31 cellular contexts compared by ENCODE assay signal in the genomic region with DNA sequence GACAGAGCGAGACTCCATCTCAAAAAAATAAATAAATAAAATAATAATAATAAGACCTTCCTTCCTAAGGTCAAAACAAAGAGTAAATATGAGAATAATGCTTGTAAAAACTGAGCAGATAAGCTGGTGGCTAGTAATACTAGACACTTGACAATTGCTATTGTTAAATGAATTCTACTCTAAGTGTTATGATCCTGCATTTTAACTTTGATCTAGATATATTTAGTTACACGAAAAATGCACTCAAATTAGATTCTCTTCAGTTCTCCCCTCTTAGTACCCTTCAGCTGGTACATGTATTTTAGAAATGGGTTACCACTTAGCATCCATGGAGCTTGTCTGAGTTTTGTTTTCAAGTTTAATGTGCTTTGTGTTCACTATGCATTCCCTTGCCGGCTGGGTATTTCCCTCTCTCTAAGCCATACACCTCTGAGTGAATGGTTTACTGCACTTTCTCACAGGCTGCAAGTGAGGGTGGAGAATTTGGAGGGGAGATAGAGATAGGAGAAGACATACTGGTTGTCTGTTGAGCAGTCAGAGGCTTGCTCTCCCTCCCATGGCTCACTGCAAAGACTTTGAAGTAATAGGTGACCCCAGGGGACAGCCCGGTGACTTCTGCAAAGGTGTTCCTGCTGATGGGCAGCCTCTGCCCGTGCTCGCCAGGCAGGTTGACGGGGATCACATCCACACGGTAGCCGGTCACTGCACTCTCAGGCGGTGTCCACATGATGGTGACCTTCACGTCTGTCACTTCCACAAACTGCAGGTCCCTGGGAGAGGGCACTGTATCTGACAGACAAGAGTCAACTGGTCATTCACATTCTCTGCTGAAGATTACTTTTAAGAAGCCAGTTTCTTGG. TPM values are rescaled to one million over a fixed set of nuclear protein-coding genes. Genes with fewer than 3 reads are reported as not detected.
DNase-seq lines count a peak whose midpoint lies in the region; ATAC-seq, FAIRE-seq and TF ChIP-seq lines count a peak whose summit lies in the region.
"Had no signal": no experiment of that assay in that cellular context is flagged by ENCODE, and none has a peak within 500 bp of the region (broad histone marks: within the 10 kb centered on the region; RNA-seq: fewer than 3 reads in every experiment).

No MANE protein-coding gene starts in this region.

- no peak overlapping the region for H2AK5ac ChIP-seq in mesendoderm (ENCODE audit: low read length)

- no peaks in the 10 kb centered on the region for H3K79me2 ChIP-seq in GM23338 (replicated peaks; ENCODE audit: insufficient read depth)
- H3K79me2 ChIP-seq in astrocyte (ENCODE audit: insufficient read depth, low read length) = peaks cover 36% of the 10 kb centered on the region
- no peaks in the 10 kb centered on the region for H3K79me2 ChIP-seq in smooth muscle cell (ENCODE audit: low read depth)
- H3K79me2 ChIP-seq in mesendoderm (ENCODE audit: control insufficient read depth, insufficient read depth, low read length) = no peaks in the 10 kb centered on the region

- no peak for TF ChIP-seq CTCF in GM23338 (conservative IDR thresholded peaks at IDR 0.05; ENCODE audit: low read depth in 2 of 2)
- TF ChIP-seq CTCF in astrocyte (IDR thresholded peaks at IDR 0.05; ENCODE audit: insufficient read depth, low read depth, low read length) = no peak
- TF ChIP-seq CTCF in fibroblast of mammary gland (conservative IDR thresholded peaks at IDR 0.05; ENCODE audit: control insufficient read depth, insufficient read depth, low read depth, low read length) = no peak
- no peak for TF ChIP-seq CTCF in smooth muscle cell (IDR thresholded peaks at IDR 0.05; ENCODE audit: borderline replicate concordance, insufficient read depth, poor library complexity, severe bottlenecking)

- no peak overlapping the region for H2AFZ ChIP-seq in GM23338
- no peak overlapping the region for H2AFZ ChIP-seq in astrocyte (ENCODE audit: low read depth, low read length)
- no peak overlapping the region for H2AFZ ChIP-seq in smooth muscle cell (ENCODE audit: low read depth)
- H2AFZ ChIP-seq: neural progenitor cell had no signal

- no peaks in the 10 kb centered on the region for H4K20me1 ChIP-seq in GM23338 (replicated peaks; ENCODE audit: insufficient read depth)
- peaks cover 96% of the 10 kb centered on the region for H4K20me1 ChIP-seq in astrocyte (ENCODE audit: insufficient read depth, low read length)
- peaks cover 100% of the 10 kb centered on the region for H4K20me1 ChIP-seq in smooth muscle cell (ENCODE audit: low read depth)

- no peaks in the 10 kb centered on the region for H3K9me3 Mint-ChIP-seq in GM23338
- H3K9me3 Mint-ChIP-seq in astrocyte (ENCODE audit: unreplicated experiment) = no peaks in the 10 kb centered on the region
- H3K9me3 Mint-ChIP-seq: activated naive CD4-positive, alpha-beta T cell treated with anti-CD3 and anti-CD28 coated beads for 36 hours; activated T-helper 1 cell treated with anti-CD3 and anti-CD28 coated beads, Interleukin-12 subunit alpha, Interleukin-12 subunit beta, Interleukin-2, Interleukin-4 antibody, amounts not matched to agents 30 ng/mL and 10 ng/mL and 1 ng/mL, durations not matched to agents 14 hours and 24 hours and 36 hours; neural progenitor cell had no signal

- no peaks in the 10 kb centered on the region for H3F3A ChIP-seq in GM23338 (replicated peaks; ENCODE audit: low read depth)
- peaks cover 94% of the 10 kb centered on the region for H3F3A ChIP-seq in smooth muscle cell (ENCODE audit: low read depth)

- H3K9me3 ChIP-seq in astrocyte (ENCODE audit: insufficient read depth, low read depth, low read length) (no peaks in the 10 kb centered on the region), smooth muscle cell (replicated peaks; ENCODE audit: low read depth) (no peaks in the 10 kb centered on the region)
- H3K9me3 ChIP-seq: adrenal gland, body of pancreas, left ventricle myocardium inferior, transverse colon had no signal

- peaks cover 6% of the 10 kb centered on the region; the same call in 2 of the 3 replicates for H3K4me1 Mint-ChIP-seq in GM23338
- H3K4me1 Mint-ChIP-seq in astrocyte (ENCODE audit: low read depth, unreplicated experiment) = peaks cover 51% of the 10 kb centered on the region
- H3K4me1 Mint-ChIP-seq: neural progenitor cell, T-helper 17 cell had no signal

- no peak overlapping the region for H2BK5ac ChIP-seq in mesendoderm (ENCODE audit: low read length)

- H3K27ac Mint-ChIP-seq in GM23338 (0 out of 2 replicates have a peak overlapping the region, but pooled peaks have one; percentile 43), astrocyte (ENCODE audit: unreplicated experiment) (peak overlapping the region; percentile 93)
- H3K27ac Mint-ChIP-seq: activated naive CD4-positive, alpha-beta T cell treated with anti-CD3 and anti-CD28 coated beads for 36 hours; activated T-helper 1 cell treated with anti-CD3 and anti-CD28 coated beads, Interleukin-12 subunit alpha, Interleukin-12 subunit beta, Interleukin-2, Interleukin-4 antibody, amounts not matched to agents 30 ng/mL and 10 ng/mL and 1 ng/mL, durations not matched to agents 14 hours and 24 hours and 36 hours; neural progenitor cell; T-helper 17 cell had no signal

- no peaks in the 10 kb centered on the region for H3K27me3 ChIP-seq in GM23338 (ENCODE audit: insufficient read depth)
- H3K27me3 ChIP-seq in astrocyte (ENCODE audit: insufficient read depth, low read length) = no peaks in the 10 kb centered on the region
- H3K27me3 ChIP-seq in smooth muscle cell (ENCODE audit: low read depth) = no peaks in the 10 kb centered on the region
- H3K27me3 ChIP-seq in mesendoderm (ENCODE audit: insufficient read depth, low read length, poor library complexity) = no peaks in the 10 kb centered on the region
- H3K27me3 ChIP-seq: adrenal gland, body of pancreas, neural progenitor cell, transverse colon had no signal

- no peak overlapping the region for H3K4me3 ChIP-seq in GM23338
- no peak overlapping the region for H3K4me3 ChIP-seq in astrocyte (ENCODE audit: insufficient read depth, low read depth, low read length)
- no peak overlapping the region for H3K4me3 ChIP-seq in fibroblast of mammary gland (ENCODE audit: control insufficient read depth, low read depth, low read length)
- H3K4me3 ChIP-seq in smooth muscle cell = no peak overlapping the region
- H3K4me3 ChIP-seq in mesendoderm (ENCODE audit: low read length) = no peak overlapping the region
- H3K4me3 ChIP-seq: adrenal gland, body of pancreas, left ventricle myocardium inferior, neural progenitor cell, transverse colon had no signal

- no peak overlapping the region for H2BK15ac ChIP-seq in mesendoderm (replicated peaks; ENCODE audit: low read depth)

- H4K8ac ChIP-seq in mesendoderm (ENCODE audit: low read depth, low read length) = no peak overlapping the region

- no peaks in the 10 kb centered on the region for H3K9me2 ChIP-seq in GM23338 (ENCODE audit: insufficient read depth)

- H4K5ac ChIP-seq in mesendoderm (ENCODE audit: low read length) = no peak overlapping the region

- H3K4me1 ChIP-seq in GM23338 (ENCODE audit: insufficient read depth) (no peaks in the 10 kb centered on the region), astrocyte (ENCODE audit: insufficient read depth, low read length) (peaks cover 50% of the 10 kb centered on the region), smooth muscle cell (ENCODE audit: low read depth) (no peaks in the 10 kb centered on the region), mesendoderm (ENCODE audit: control insufficient read depth, low read depth, low read length) (no peaks in the 10 kb centered on the region)
- H3K4me1 ChIP-seq: adrenal gland, body of pancreas, left ventricle myocardium inferior, neural progenitor cell, transverse colon had no signal

- H3K36me3 ChIP-seq in GM23338 (ENCODE audit: insufficient read depth) = peaks cover 45% of the 10 kb centered on the region
- H3K36me3 ChIP-seq in astrocyte (ENCODE audit: insufficient read depth, low read length) = peaks cover 91% of the 10 kb centered on the region
- H3K36me3 ChIP-seq in smooth muscle cell (ENCODE audit: low read depth) = peaks cover 60% of the 10 kb centered on the region
- peaks cover 16% of the 10 kb centered on the region for H3K36me3 ChIP-seq in mesendoderm (ENCODE audit: control insufficient read depth, insufficient read depth, low read length)
- H3K36me3 ChIP-seq: neural progenitor cell had no signal

- no peak for DNase-seq in GM23338 (ENCODE audit: low spot score)
- no peak for DNase-seq in astrocyte (ENCODE audit: low read depth)
- peak; percentile 64 for DNase-seq in fibroblast of mammary gland (ENCODE audit: low read depth)
- DNase-seq in smooth muscle cell (lab: John Stamatoyannopoulos, UW; ENCODE audit: unreplicated experiment) = no peak
- no peak for DNase-seq in activated effector memory CD4-positive, alpha-beta T cell treated with Interleukin-2 at 50 U/mL for 16 hours
- no peak for DNase-seq in DMS53 treated with DMSO at 0.1 percent for 48 hours (lab: John Stamatoyannopoulos, UW; ENCODE audit: unreplicated experiment)
- DNase-seq in mesendoderm = no peak
- DNase-seq: activated naive CD4-positive, alpha-beta T cell treated with anti-CD3 and anti-CD28 coated beads for 36 hours; adrenal gland; body of pancreas; COR-L47; DMS53; left ventricle myocardium inferior; NCI-H1417; NCI-H2029 treated with DMSO at 0.1 percent for 48 hours; NCI-H2227 treated with DMSO at 0.1 percent for 48 hours; NCI-H526 treated with DMSO at 0.1 percent for 48 hours; PC-3; right cardiac atrium; T-helper 17 cell; transverse colon had no signal

- H3K4me2 ChIP-seq in GM23338 (no peak overlapping the region), astrocyte (ENCODE audit: low read length) (peak overlapping the region; percentile 21), smooth muscle cell (no peak overlapping the region), mesendoderm (ENCODE audit: low read length) (no peak overlapping the region)
- H3K4me2 ChIP-seq: KMS-11, neural progenitor cell had no signal

- FAIRE-seq in astrocyte (lab: Jason Lieb, UNC) = no peak
- FAIRE-seq: GM19239, H54, islet of Langerhans, TTC549 had no signal

- H3K27me3 Mint-ChIP-seq in GM23338 (ENCODE audit: insufficient read depth, low read depth, poor library complexity) = no peaks in the 10 kb centered on the region
- H3K27me3 Mint-ChIP-seq in astrocyte (ENCODE audit: low read depth, unreplicated experiment) = no peaks in the 10 kb centered on the region

- H2BK120ac ChIP-seq in mesendoderm (ENCODE audit: low read depth, low read length) = no peak overlapping the region

- H3K9ac ChIP-seq in astrocyte (ENCODE audit: low read length) (peak overlapping the region; percentile 19), smooth muscle cell (ENCODE audit: low read depth) (no peak overlapping the region), mesendoderm (ENCODE audit: low read length) (no peak overlapping the region)
- H3K9ac ChIP-seq: KMS-11, neural progenitor cell had no signal

- no peak for ATAC-seq in GM23338
- ATAC-seq: body of pancreas, PC-3, right cardiac atrium, Right ventricle myocardium inferior, SK-N-SH treated with all-trans-retinoic acid at 6 μM for 48 hours, T-helper 17 cell had no signal

- WGBS in smooth muscle cell (ENCODE audit: low lambda C conversion rate) = 93% methylated on average over 11 of the region's 11 CpGs
- WGBS in mesendoderm (ENCODE audit: extremely low coverage, insufficient coverage, low lambda C conversion rate) = no CpG with 5 or more reads among the region's 11 CpGs

- no peak overlapping the region for H3K27ac ChIP-seq in GM23338 (ENCODE audit: low read depth)
- H3K27ac ChIP-seq in astrocyte (ENCODE audit: low read depth, low read length) = peak overlapping the region; percentile 12
- peak overlapping the region; percentile 86 for H3K27ac ChIP-seq in smooth muscle cell (ENCODE audit: low read depth)
- no peak overlapping the region for H3K27ac ChIP-seq in mesendoderm (ENCODE audit: low read depth, low read length)
- H3K27ac ChIP-seq: adrenal gland, body of pancreas, C4-2B, KMS-11, left ventricle myocardium inferior, neural progenitor cell had no signal

- no peak overlapping the region for H3K18ac ChIP-seq in mesendoderm (ENCODE audit: low read length)

- peaks cover 32% of the 10 kb centered on the region for H3K36me3 Mint-ChIP-seq in GM23338 (ENCODE audit: low read depth)
- H3K36me3 Mint-ChIP-seq in astrocyte (ENCODE audit: low read depth, unreplicated experiment) = peaks cover 41% of the 10 kb centered on the region

- H3K56ac ChIP-seq in mesendoderm (ENCODE audit: low read length) = no peak overlapping the region

- H3K4ac ChIP-seq in mesendoderm (ENCODE audit: low read depth, low read length) = no peak overlapping the region

- no peaks in the 10 kb centered on the region for H3K79me1 ChIP-seq in mesendoderm (ENCODE audit: low read length)

- H3K4me3 Mint-ChIP-seq in GM23338 (no peak overlapping the region), astrocyte (ENCODE audit: unreplicated experiment) (peak overlapping the region; percentile 67)
- H3K4me3 Mint-ChIP-seq: activated naive CD4-positive, alpha-beta T cell treated with anti-CD3 and anti-CD28 coated beads for 36 hours; activated T-helper 1 cell treated with anti-CD3 and anti-CD28 coated beads, Interleukin-12 subunit alpha, Interleukin-12 subunit beta, Interleukin-2, Interleukin-4 antibody, amounts not matched to agents 30 ng/mL and 10 ng/mL and 1 ng/mL, durations not matched to agents 14 hours and 24 hours and 36 hours; neural progenitor cell; T-helper 17 cell had no signal

- H3K23ac ChIP-seq in mesendoderm (ENCODE audit: low read length) = no peak overlapping the region

RNA-seq across cellular contexts. Expression of gene FN1, which starts 29.9 kb away (rescaled TPM):
- total RNA-seq in GM23338 (2014; rRNA removed; shearing (Covaris generic)) = 217 and 255 TPM in 2 replicates
- polyA plus RNA-seq in GM23338 (2016; fragmentation: Nextera tagmentation; extraction: Ambion mirVana) (76.7 and 79.6 TPM in 2 replicates), smooth muscle cell (8,934 and 10,917 TPM in 2 replicates)
- total RNA-seq in astrocyte (17,010 and 22,524 TPM in 2 replicates), smooth muscle cell (21,173 and 21,295 TPM in 2 replicates)
- polyA plus RNA-seq in mesendoderm (2013, experiment 1 of 2) = 82.2 TPM
- polyA plus RNA-seq in mesendoderm (2013, experiment 2 of 2) = 79.8 TPM

Comparison
In these comparisons a context has a peak if more than half of its experiments do, and no peak if none do; other contexts are left out.
1. H3K27ac ChIP-seq: peak in astrocyte (single experiment) and smooth muscle cell (single experiment); none in GM23338 (single experiment) and mesendoderm (single experiment).
2. RNA of gene FN1, which starts 29.9 kb away (total RNA-seq): 21,173 to 21,295 TPM in smooth muscle cell and 17,010 to 22,524 TPM in astrocyte; 217 to 255 TPM in GM23338; every median in the first group is over 10 times any median in the second.